In the genomic region with DNA sequence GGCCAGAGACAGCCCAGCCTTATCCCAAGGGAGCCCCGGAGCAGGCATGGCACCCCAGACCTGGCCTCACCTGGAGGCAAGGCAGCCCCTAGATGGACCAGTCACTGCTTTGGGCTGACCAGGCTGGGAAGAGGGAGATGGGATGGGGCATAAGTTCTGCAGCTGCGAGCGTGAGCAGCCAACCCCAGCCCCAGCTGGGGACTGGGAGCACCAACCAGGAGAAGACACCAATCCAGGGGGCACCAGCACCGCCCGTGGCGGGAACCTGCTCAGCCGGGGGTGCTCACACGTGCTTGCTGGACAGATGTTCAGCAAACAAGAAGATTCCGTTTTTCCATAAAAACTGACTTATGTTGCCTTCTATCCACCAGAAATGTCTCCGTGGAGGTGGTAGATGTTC, we compare ENCODE assay signal across 25 cellular contexts.
"Had no signal": no experiment of that assay in that cellular context is flagged by ENCODE, and none has a peak within 500 bp of the region (broad histone marks: within the 10 kb centered on the region; RNA-seq: fewer than 3 reads in every experiment).

No MANE protein-coding gene starts in this region.

- H3K9me3 Mint-ChIP-seq: dendritic cell treated with granulocyte-macrophage colony-stimulating factor and Interleukin-4, amounts not matched to agents 40 ng/mL and 50 ng/mL, for 4 days; effector memory CD8-positive, alpha-beta T cell; endodermal cell; mesothelial cell of epicardium had no signal

- H3K36me3 ChIP-seq: colonic mucosa, esophagus squamous epithelium, gastrocnemius medialis, lower lobe of right lung had no signal

- H3K4me3 ChIP-seq: colonic mucosa, esophagus squamous epithelium, gastrocnemius medialis, heart right ventricle, left ventricle myocardium inferior, lower lobe of right lung, mucosa of descending colon had no signal

- H3K36me3 Mint-ChIP-seq: mesothelial cell of epicardium had no signal

- H3K4me3 Mint-ChIP-seq: dendritic cell treated with granulocyte-macrophage colony-stimulating factor and Interleukin-4, amounts not matched to agents 40 ng/mL and 50 ng/mL, for 4 days; effector memory CD8-positive, alpha-beta T cell; endodermal cell; mesothelial cell of epicardium had no signal

- FAIRE-seq: endometrium, islet of Langerhans, keratinocyte had no signal

- H3K9me3 ChIP-seq: colonic mucosa, esophagus squamous epithelium, gastrocnemius medialis, heart right ventricle, left ventricle myocardium inferior, lower lobe of right lung, mucosa of descending colon had no signal

- H3K4me1 ChIP-seq: colonic mucosa, gastrocnemius medialis, left ventricle myocardium inferior had no signal

- ATAC-seq: effector memory CD8-positive, alpha-beta T cell; esophagus mucosa; gastrocnemius medialis; heart right ventricle; left colon; left lobe of liver; lower lobe of right lung; mucosa of descending colon had no signal

- DNase-seq: colonic mucosa; cortex of kidney; effector CD8-positive, alpha-beta T cell; effector memory CD8-positive, alpha-beta T cell; endodermal cell; erythroblast; esophagus squamous epithelium; foreskin fibroblast; foreskin melanocyte; gastrocnemius medialis; heart right ventricle; hippocampal formation; left colon; left ventricle myocardium inferior; lower lobe of right lung; mesenchymal stem cell; mucosa of descending colon had no signal

- H3K27ac ChIP-seq: colonic mucosa, epithelial cell of prostate, esophagus squamous epithelium, gastrocnemius medialis, heart right ventricle, left ventricle myocardium inferior, lower lobe of right lung had no signal

- H3K27me3 ChIP-seq: colonic mucosa, gastrocnemius medialis, heart right ventricle had no signal

- H3K27ac Mint-ChIP-seq: dendritic cell treated with granulocyte-macrophage colony-stimulating factor and Interleukin-4, amounts not matched to agents 40 ng/mL and 50 ng/mL, for 4 days; effector memory CD8-positive, alpha-beta T cell; endodermal cell; mesothelial cell of epicardium had no signal
